8 cellular contexts compared by ENCODE assay signal in the genomic region with DNA sequence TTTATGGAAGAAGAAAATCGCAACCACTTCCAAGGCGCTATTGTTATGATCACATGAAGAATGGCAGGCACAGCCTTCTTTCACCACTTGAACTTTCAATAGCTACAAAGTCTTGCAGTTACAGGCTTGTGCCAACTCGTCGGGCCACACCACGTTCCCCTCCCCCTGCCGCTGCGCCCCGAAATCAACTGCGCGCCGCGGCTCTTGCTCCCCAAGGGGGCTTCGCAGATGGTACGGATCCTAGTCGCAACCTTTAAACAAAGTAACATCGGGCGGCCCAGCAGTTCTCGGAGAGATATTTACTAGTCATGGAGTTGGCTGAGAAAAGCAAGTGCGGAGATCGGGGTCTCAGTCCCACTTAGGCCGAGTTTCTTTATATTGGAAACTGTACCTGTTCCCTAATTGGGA. TPM values are rescaled to one million over a fixed set of nuclear protein-coding genes. Genes with fewer than 3 reads are reported as not detected.
DNase-seq lines count a peak whose midpoint lies in the region; ATAC-seq and TF ChIP-seq lines count a peak whose summit lies in the region.

No MANE protein-coding gene starts in this region.

- no peak for ATAC-seq in HG03175 (IDR thresholded peaks at IDR 0.05; ENCODE audit: unreplicated experiment)

- 0 to 2% (median 1%) methylated on average over 18 to 21 of the region's 21 CpGs for WGBS in adrenal gland, 4 donors
- 0 to 2% (median 1%) methylated on average over 21 of the region's 21 CpGs for WGBS in stomach, 5 donors

- TF ChIP-seq POLR2A in adrenal gland (IDR thresholded peaks at IDR 0.05), result no peak
- TF ChIP-seq POLR2A in stomach (IDR thresholded peaks at IDR 0.05), result no peak

- H3K36me3 ChIP-seq in adrenal gland (replicated peaks in 1 of 2), result no peaks in the 10 kb centered on the region
- no peaks in the 10 kb centered on the region for H3K36me3 ChIP-seq in stomach

- TF ChIP-seq CTCF in adrenal gland (IDR thresholded peaks at IDR 0.05) (no peak), stomach (IDR thresholded peaks at IDR 0.05) (no peak)

- H3K4me1 ChIP-seq in adrenal gland (replicated peaks in 1 of 2) (peaks cover 14 to 16% of the 10 kb centered on the region in 2 donors), stomach (peaks cover 6 to 66% (median 55%) of the 10 kb centered on the region in 4 donors)

- H3K9me3 Mint-ChIP-seq in activated naive CD4-positive, alpha-beta T cell treated with anti-CD3 and anti-CD28 coated beads, Interleukin-2, amount 50 U/mL, for 24 hours, result no peaks in the 10 kb centered on the region

- H3K27me3 Mint-ChIP-seq in activated naive CD4-positive, alpha-beta T cell treated with anti-CD3 and anti-CD28 coated beads, Interleukin-2, amount 50 U/mL, for 24 hours, result peaks cover 49% of the 10 kb centered on the region

- no peaks in the 10 kb centered on the region for H3K9me3 ChIP-seq in adrenal gland (replicated peaks in 1 of 3)
- H3K9me3 ChIP-seq in stomach, result no peaks in the 10 kb centered on the region

- no peak overlapping the region for H3K27ac Mint-ChIP-seq in activated naive CD4-positive, alpha-beta T cell treated with anti-CD3 and anti-CD28 coated beads, Interleukin-2, amount 50 U/mL, for 24 hours

- H3K27ac ChIP-seq in adrenal gland (peak overlapping the region; percentile 62 to 93 (median 78)), stomach (peak overlapping the region in 4 of 5 donors; percentile 67 to 87 (median 72))

- peak overlapping the region; percentile 17 for H3K4me3 Mint-ChIP-seq in activated naive CD4-positive, alpha-beta T cell treated with anti-CD3 and anti-CD28 coated beads, Interleukin-2, amount 50 U/mL, for 24 hours

- intact Hi-C loops in adrenal gland (cut with DNase I) (loop anchor here (5.0 to 10.0 kb wide), 3 partner anchors 71 to 372 kb away; no protein-coding TSS in a partner anchor), stomach (cut with DNase I; ENCODE audit: low total_unique reads) (loop anchor here (10.0 kb wide), 1 partner anchor 369 kb away; no protein-coding TSS in a partner anchor)

- no peak for TF ChIP-seq EP300 in stomach (IDR thresholded peaks at IDR 0.05)

- H3K27me3 ChIP-seq in adrenal gland (no peaks in the 10 kb centered on the region), stomach (peaks cover 0 to 51% (median 28%) of the 10 kb centered on the region in 3 donors)

- H3K4me3 ChIP-seq in adrenal gland (peak overlapping the region in 3 of 4 donors; percentile 68 to 94 (median 92)), stomach (peak overlapping the region; percentile 67 to 86 (median 68))

- H3K4me1 Mint-ChIP-seq in activated naive CD4-positive, alpha-beta T cell treated with anti-CD3 and anti-CD28 coated beads, Interleukin-2, amount 50 U/mL, for 24 hours, result peaks cover 21% of the 10 kb centered on the region

- no peaks in the 10 kb centered on the region for H3K36me3 Mint-ChIP-seq in activated naive CD4-positive, alpha-beta T cell treated with anti-CD3 and anti-CD28 coated beads, Interleukin-2, amount 50 U/mL, for 24 hours

- DNase-seq in activated naive CD4-positive, alpha-beta T cell treated with Interleukin-2 at 50 U/mL for 16 hours, result no peak
- DNase-seq in adrenal gland (peak in 6 of 7 donors; percentile 30 to 63 (median 48)), inferior parietal cortex (ENCODE audit: extremely low spot score) (peak; percentile 53), stomach (no peak), activated gamma-delta T cell treated with Interleukin-2 at 50 U/mL for 16 hours (no peak), EL (no peak)

RNA-seq across cellular contexts. Expression of a gene that starts 1.0 kb away (rescaled TPM):
- total RNA-seq in adrenal gland (100 to 1,000 TPM; 108 to 182 (median 141) TPM), stomach (10 to 100 TPM in 4 of 5 donors, 1 to 10 TPM in 1; 5.7 to 37.5 (median 23.7) TPM)
- polyA plus RNA-seq in adrenal gland (100 to 1,000 TPM in 1 of 3 donors, 10 to 100 TPM in 2; 55.1 to 112 (median 91.2) TPM), stomach (1 to 10 TPM in 2 of 3 donors, under 1 TPM in 1; 0.37 to 1.6 (median 1.4) TPM)

Comparison
In these comparisons a context has a peak if more than half of its experiments do, and no peak if none do; other contexts are left out.
1. DNase-seq: peak in adrenal gland (6 of 7) and inferior parietal cortex (single experiment); none in activated naive CD4-positive, alpha-beta T cell treated with Interleukin-2 at 50 U/mL for 16 hours (single experiment), stomach (single experiment), activated gamma-delta T cell treated with Interleukin-2 at 50 U/mL for 16 hours (single experiment) and EL (single experiment).